In genomic region chr6:37077459-37078296, GRCh38 we compare ENCODE assay signal across 10 cellular contexts.
A peak's percentile ranks its signal among the peaks of the same experiment; 100 is the strongest.
DNase-seq lines count a peak whose midpoint lies in the region; ATAC-seq and TF ChIP-seq lines count a peak whose summit lies in the region.
"Had no signal": no experiment of that assay in that cellular context is flagged by ENCODE, and none has a peak within 500 bp of the region (broad histone marks: within the 10 kb centered on the region; RNA-seq: fewer than 3 reads in every experiment).

No MANE protein-coding gene starts in this region.

- TF ChIP-seq EP300 in tibial nerve (IDR thresholded peaks at IDR 0.05), result peak in 1 of 2 donors; percentile 84

- no peaks in the 10 kb centered on the region for H3K27me3 Mint-ChIP-seq in natural killer cell (ENCODE audit: low read depth in 2 of 2)

- peak overlapping the region; percentile 2 for H2BK15ac ChIP-seq in mesenchymal stem cell (ENCODE audit: low read depth, poor library complexity, severe bottlenecking)

- H3K4me3 Mint-ChIP-seq in natural killer cell, result no peak overlapping the region

- H3K4me2 ChIP-seq in mesenchymal stem cell (ENCODE audit: low read length, poor library complexity, severe bottlenecking), result peak overlapping the region; percentile 17

- no peak for TF ChIP-seq POLR2A in tibial nerve (IDR thresholded peaks at IDR 0.05)
- TF ChIP-seq POLR2A in GM18505 (IDR thresholded peaks at IDR 0.05; ENCODE audit: borderline replicate concordance, extremely low read depth, insufficient read depth, insufficient read length), result no peak

- H3K9me3 ChIP-seq in mesenchymal stem cell (ENCODE audit: control insufficient read depth, low read length) (no peaks in the 10 kb centered on the region), tibial nerve (peaks cover 0 to 7% (median 0%) of the 10 kb centered on the region in 4 donors)
- H3K9me3 ChIP-seq: neutrophil had no signal

- peak overlapping the region; percentile 18 for H2AK5ac ChIP-seq in mesenchymal stem cell (ENCODE audit: low read length, severe bottlenecking)

- no peaks in the 10 kb centered on the region for H3K36me3 Mint-ChIP-seq in natural killer cell

- no peak overlapping the region for H3K27ac Mint-ChIP-seq in natural killer cell

- H2BK12ac ChIP-seq in mesenchymal stem cell (ENCODE audit: low read length in 2 of 2), result peak overlapping the region; percentile 22 to 91

- H3K4me1 ChIP-seq in mesenchymal stem cell (ENCODE audit: control insufficient read depth, insufficient read depth, low read depth, low read length), result peaks cover 8% of the 10 kb centered on the region
- H3K4me1 ChIP-seq in tibial nerve, result peaks cover 0 to 12% (median 2%) of the 10 kb centered on the region in 4 donors

- intact Hi-C loops in natural killer cell (cut with micrococcal nuclease), result no loop called here

- WGBS in mesenchymal stem cell, result 36% methylated on average over 20 of the region's 20 CpGs
- WGBS in tibial nerve, 2 donors, result 23 to 34% methylated on average over 20 of the region's 20 CpGs

- peak overlapping the region; percentile 10 for H2AFZ ChIP-seq in mesenchymal stem cell (ENCODE audit: low read depth, low read length)

- H3K9me3 Mint-ChIP-seq in natural killer cell, result no peaks in the 10 kb centered on the region

- peak overlapping the region in 1 of 2 experiments; percentile 95 for H3K14ac ChIP-seq in mesenchymal stem cell (ENCODE audit: low read length in 2 of 2)

- peak overlapping the region in 1 of 2 experiments; percentile 46 for H3K23ac ChIP-seq in mesenchymal stem cell (ENCODE audit: low read length in 2 of 2)

- no peak overlapping the region for H2BK5ac ChIP-seq in mesenchymal stem cell (ENCODE audit: low read depth, low read length, poor library complexity, severe bottlenecking)

- H3K4me3 ChIP-seq in mesenchymal stem cell (ENCODE audit: insufficient read depth in 1 of 2, low read depth in 1 of 2, low read length in 2 of 2) (peak overlapping the region in 1 of 2 experiments; percentile 54), tibial nerve (no peak overlapping the region)

- H3K9ac ChIP-seq in mesenchymal stem cell (ENCODE audit: low read length), result peak overlapping the region; percentile 64

- H3K36me3 ChIP-seq in mesenchymal stem cell (ENCODE audit: control insufficient read depth in 1 of 2, insufficient read depth in 2 of 2, low read depth in 1 of 2, low read length in 2 of 2) (no peaks in the 10 kb centered on the region), tibial nerve (no peaks in the 10 kb centered on the region)
- H3K36me3 ChIP-seq: neutrophil had no signal

- DNase-seq in LHCN-M2 (ENCODE audit: low read depth), result peak; percentile 54
- peak; percentile 84 for DNase-seq in mesenchymal stem cell
- peak; percentile 60 to 74 for DNase-seq in tibial nerve (ENCODE audit: low spot score in 2 of 2)
- no peak for DNase-seq in NCI-H2029 treated with DMSO at 0.1 percent for 48 hours (lab: John Stamatoyannopoulos, UW)
- DNase-seq in HT-29 (ENCODE audit: low spot score), result no peak
- DNase-seq in natural killer cell, result no peak
- DNase-seq: NCI-H2029 had no signal

- no peak overlapping the region for H4K91ac ChIP-seq in mesenchymal stem cell (ENCODE audit: low read length)

- H3K18ac ChIP-seq in mesenchymal stem cell (ENCODE audit: low read depth in 1 of 2, low read length in 2 of 2), result peak overlapping the region; percentile 66 to 70

- no peak overlapping the region for H4K8ac ChIP-seq in mesenchymal stem cell (ENCODE audit: low read length)

- TF ChIP-seq CTCF in tibial nerve (IDR thresholded peaks at IDR 0.05), result no peak
- TF ChIP-seq CTCF in natural killer cell (IDR thresholded peaks at IDR 0.05), result no peak

- H3K27me3 ChIP-seq in mesenchymal stem cell (ENCODE audit: control insufficient read depth in 1 of 2, insufficient read depth in 1 of 2, low read length in 2 of 2), result no peaks in the 10 kb centered on the region
- H3K27me3 ChIP-seq in tibial nerve, result no peaks in the 10 kb centered on the region
- H3K27me3 ChIP-seq: neutrophil had no signal

- peak overlapping the region in 1 of 2 experiments; percentile 84 for H3K4ac ChIP-seq in mesenchymal stem cell (ENCODE audit: low read depth in 1 of 2, low read length in 2 of 2)

- H3K27ac ChIP-seq in mesenchymal stem cell (ENCODE audit: low read length, poor library complexity, severe bottlenecking), result no peak overlapping the region
- H3K27ac ChIP-seq in tibial nerve, result no peak overlapping the region
- H3K27ac ChIP-seq: neutrophil had no signal

- H3K79me1 ChIP-seq in mesenchymal stem cell (replicated peaks; ENCODE audit: low read length, poor library complexity, severe bottlenecking), result no peaks in the 10 kb centered on the region

- H3K4me1 Mint-ChIP-seq in natural killer cell, result peaks cover 11 to 15% of the 10 kb centered on the region in 2 donors

- peak; percentile 66 for ATAC-seq in esophagus mucosa
- no peak for ATAC-seq in GM18505 (IDR thresholded peaks at IDR 0.05; ENCODE audit: unreplicated experiment)
- ATAC-seq in natural killer cell, result no peak

- H2BK120ac ChIP-seq in mesenchymal stem cell (ENCODE audit: low read depth, low read length), result no peak overlapping the region

Comparison
In these comparisons a context has a peak if more than half of its experiments do, and no peak if none do; other contexts are left out.
1. DNase-seq: peak in LHCN-M2 (single experiment), mesenchymal stem cell (single experiment) and tibial nerve (2 of 2); none in NCI-H2029 treated with DMSO at 0.1 percent for 48 hours (single experiment), HT-29 (single experiment) and natural killer cell (single experiment).